In genomic region chr15:73948982-73949381, GRCh38 we compare ENCODE assay signal across 17 cellular contexts.
"Had no signal": no experiment of that assay in that cellular context is flagged by ENCODE, and none has a peak within 500 bp of the region (broad histone marks: within the 10 kb centered on the region; RNA-seq: fewer than 3 reads in every experiment).

No MANE protein-coding gene starts in this region.

- H3K9me3 ChIP-seq: colonic mucosa, esophagus muscularis mucosa, sigmoid colon had no signal

- H3K27me3 ChIP-seq: colonic mucosa, dorsolateral prefrontal cortex, esophagus muscularis mucosa, sigmoid colon had no signal

- DNase-seq: activated CD4-positive, alpha-beta memory T cell treated with anti-CD3 and anti-CD28 coated beads, Interleukin-2, amount 10 ng/mL, durations not matched to agents 7 days and 5 days; activated CD4-positive, alpha-beta T cell treated with anti-CD3 and anti-CD28 coated beads, Interleukin-2, amount 10 ng/mL, durations not matched to agents 24 days and 14 days; activated effector memory CD4-positive, alpha-beta T cell treated with Interleukin-2 at 50 U/mL for 16 hours; activated T-cell treated with anti-CD3 and anti-CD28 coated beads, Interleukin-2, amount 50 U/mL, for 72 hours; anterior cingulate cortex; colonic mucosa; effector memory CD8-positive, alpha-beta T cell; hippocampal formation; left ventricle myocardium superior; sigmoid colon; stimulated activated CD4-positive, alpha-beta T cell treated with anti-CD3 and anti-CD28 coated beads, Interleukin-4, amount 100 ng/mL, for 1 hour; stimulated activated naive CD4-positive, alpha-beta T cell treated with Interleukin-2 at 50 U/mL for 16 hours; SW 1271; T-helper 17 cell had no signal

- ATAC-seq: activated T-cell treated with anti-CD3 and anti-CD28 coated beads, Interleukin-2, amount 50 U/mL, for 72 hours; effector memory CD8-positive, alpha-beta T cell; left ventricle myocardium superior; T-helper 17 cell had no signal

- FAIRE-seq: frontal cortex had no signal

- H3K27ac ChIP-seq: colonic mucosa, dorsolateral prefrontal cortex, sigmoid colon had no signal

- H3K4me3 ChIP-seq: colonic mucosa, dorsolateral prefrontal cortex, esophagus muscularis mucosa, sigmoid colon had no signal

- H3K36me3 ChIP-seq: colonic mucosa had no signal
